ENCODE assay signal across 1 cellular context in genomic region chr12:12349711-12350665, GRCh38.
TF ChIP-seq lines count a peak whose summit lies in the region.

TSS of gene MANSC1 (minus strand) at chr12:12350242. CDS start at chr12:12343314, 6,928 bp downstream.

TF ChIP-seq in HEK293, 187 proteins besides CTCF, POLR2A, EP300 and RAD21 (continued from another document):
- TF ChIP-seq ZNF18 (tag by site-specific recombination; IDR thresholded peaks at IDR 0.05) (no peak), ZNF274 (IDR thresholded peaks at IDR 0.05; ENCODE audit: low read length) (no peak), ZNF274 (tag by site-specific recombination; IDR thresholded peaks at IDR 0.05; ENCODE audit: borderline replicate concordance) (no peak), ZNF555 (tag by site-specific recombination; conservative IDR thresholded peaks at IDR 0.05) (no peak)
TF ChIP-seq in HEK293: peak in this region for 71.
